8 cellular contexts compared by ENCODE assay signal in the genomic region with DNA sequence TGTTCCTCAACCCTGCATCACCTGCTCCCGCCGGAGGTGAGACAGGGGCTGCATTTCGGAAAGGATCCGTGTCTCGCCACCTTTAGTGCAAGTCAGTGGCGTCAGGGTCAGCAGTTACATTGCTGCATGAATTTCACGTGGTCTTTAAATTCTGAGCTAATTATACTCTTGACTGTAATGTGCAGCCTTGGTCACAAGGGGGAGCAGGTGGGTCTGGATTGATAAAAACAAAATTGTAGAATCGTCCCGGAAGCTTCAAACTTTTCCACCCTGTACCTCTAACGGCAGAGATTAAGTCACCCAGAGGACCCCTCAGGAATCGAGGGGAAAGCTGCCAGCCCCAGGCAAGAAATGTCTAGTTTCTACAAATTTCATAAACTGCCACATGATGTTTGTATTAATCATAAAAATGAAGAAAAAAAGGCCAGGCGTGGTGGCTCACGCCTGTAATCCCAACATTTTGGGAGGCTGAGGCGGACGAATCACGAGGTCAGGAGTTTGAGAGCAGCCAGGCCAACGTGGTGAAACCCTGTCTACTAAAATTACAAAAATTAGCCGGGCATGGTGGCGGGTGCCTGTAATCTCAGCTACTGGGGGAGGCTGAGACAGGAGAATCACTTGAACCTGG. TPM values are rescaled to one million over a fixed set of nuclear protein-coding genes. Genes with fewer than 3 reads are reported as not detected.
DNase-seq lines count a peak whose midpoint lies in the region; ATAC-seq and TF ChIP-seq lines count a peak whose summit lies in the region.

No MANE protein-coding gene starts in this region.

- H3K4me2 ChIP-seq in neural progenitor cell: no peak overlapping the region

- peaks cover 13% of the 10 kb centered on the region for H4K20me1 ChIP-seq in neural progenitor cell (ENCODE audit: low read depth)

- peaks cover 5% of the 10 kb centered on the region for H3K27me3 Mint-ChIP-seq in neural progenitor cell (ENCODE audit: insufficient read depth, low read depth)

- H3K4me1 Mint-ChIP-seq in neural progenitor cell: peaks cover 18% of the 10 kb centered on the region

- H3K79me2 ChIP-seq in neural progenitor cell (ENCODE audit: low read depth): no peaks in the 10 kb centered on the region

- H3K36me3 Mint-ChIP-seq in neural progenitor cell: peaks cover 22% of the 10 kb centered on the region

- H3K27ac Mint-ChIP-seq in neural progenitor cell: peak overlapping the region; percentile 64

- peaks cover 60% of the 10 kb centered on the region for H3K36me3 ChIP-seq in HUES48 (ENCODE audit: control insufficient read depth, insufficient read depth, low read length)
- H3K36me3 ChIP-seq in Peyer's patch: peaks cover 0 to 29% (median 0%) of the 10 kb centered on the region in 3 donors
- no peaks in the 10 kb centered on the region for H3K36me3 ChIP-seq in neural progenitor cell

- H3K4me3 ChIP-seq in HUES48 (ENCODE audit: low read depth, low read length): no peak overlapping the region
- no peak overlapping the region for H3K4me3 ChIP-seq in Peyer's patch
- H3K4me3 ChIP-seq in fibroblast of mammary gland (ENCODE audit: control insufficient read depth, low read depth, low read length): no peak overlapping the region
- H3K4me3 ChIP-seq in neural progenitor cell: no peak overlapping the region

- H3K9ac ChIP-seq in HUES48 (ENCODE audit: low read depth, low read length) (no peak overlapping the region), neural progenitor cell (no peak overlapping the region)

- H3K27me3 ChIP-seq in HUES48 (ENCODE audit: control insufficient read depth, insufficient read depth, low read length) (no peaks in the 10 kb centered on the region), Peyer's patch (no peaks in the 10 kb centered on the region), neural progenitor cell (no peaks in the 10 kb centered on the region)

- H3K9me3 Mint-ChIP-seq in neural progenitor cell: no peaks in the 10 kb centered on the region

- DNase-seq in COR-L47 (lab: John Stamatoyannopoulos, UW): peak; percentile 45
- DNase-seq in Peyer's patch: peak; percentile 59 to 93 (median 91)
- DNase-seq in activated T-cell treated with anti-CD3 and anti-CD28 coated beads, Interleukin-2, amount 50 U/mL, for 48 hours: peak; percentile 85 to 89
- peak; percentile 82 for DNase-seq in fibroblast of mammary gland (ENCODE audit: low read depth)
- DNase-seq in neural progenitor cell (ENCODE audit: low spot score): peak; percentile 75

- peaks cover 54% of the 10 kb centered on the region for H3F3A ChIP-seq in neural progenitor cell (ENCODE audit: low read depth)

- ATAC-seq in GM18873 (IDR thresholded peaks at IDR 0.05; ENCODE audit: low FRiP score, unreplicated experiment): no peak

- H3K27ac ChIP-seq in HUES48 (ENCODE audit: low read depth, low read length): peak overlapping the region; percentile 51
- H3K27ac ChIP-seq in Peyer's patch: peak overlapping the region in 3 of 4 donors; percentile 4 to 36 (median 14)
- no peak overlapping the region for H3K27ac ChIP-seq in neural progenitor cell
- H3K27ac ChIP-seq in temporal lobe (ENCODE audit: low read depth, low read length): peak overlapping the region; percentile 34

- H3K9me3 ChIP-seq in HUES48 (ENCODE audit: control insufficient read depth, insufficient read depth, low read length): no peaks in the 10 kb centered on the region
- H3K9me3 ChIP-seq in Peyer's patch: no peaks in the 10 kb centered on the region
- H3K9me3 ChIP-seq in neural progenitor cell (ENCODE audit: low read depth): no peaks in the 10 kb centered on the region

- no peak overlapping the region for H3K4me3 Mint-ChIP-seq in neural progenitor cell

- peaks cover 7% of the 10 kb centered on the region; the same call in 1 of the 2 replicates for H3K4me1 ChIP-seq in HUES48 (ENCODE audit: control insufficient read depth, insufficient read depth, low read length)
- H3K4me1 ChIP-seq in Peyer's patch: peaks cover 0 to 7% (median 0%) of the 10 kb centered on the region in 4 donors
- H3K4me1 ChIP-seq in neural progenitor cell: peaks cover 14% of the 10 kb centered on the region

- peak; percentile 81 to 96 (median 94) for TF ChIP-seq CTCF in Peyer's patch (IDR thresholded peaks at IDR 0.05)
- TF ChIP-seq CTCF in fibroblast of mammary gland (conservative IDR thresholded peaks at IDR 0.05; ENCODE audit: control insufficient read depth, insufficient read depth, low read depth, low read length): peak; percentile 83
- TF ChIP-seq CTCF in neural progenitor cell (IDR thresholded peaks at IDR 0.05): peak; percentile 82

- TF ChIP-seq POLR2A in Peyer's patch (IDR thresholded peaks at IDR 0.05): no peak

- H2AFZ ChIP-seq in neural progenitor cell (replicated peaks): no peak overlapping the region

RNA-seq across cellular contexts. Expression of a gene that starts 20.2 kb away (rescaled TPM):
- 10 to 100 TPM in 1 of 4 donors, 1 to 10 TPM in 3; 4.1 to 10.0 (median 5.5) TPM for total RNA-seq in Peyer's patch
- total RNA-seq in neural progenitor cell (ENCODE audit: low replicate concordance): 2.8 and 19.1 TPM in 2 replicates
- total RNA-seq in temporal lobe: 5.2 TPM

RNA-seq across cellular contexts. Expression of a gene that starts 45.5 kb away (rescaled TPM):
- total RNA-seq in Peyer's patch (100 to 1,000 TPM in 1 of 4 donors, 10 to 100 TPM in 3; 12.1 to 104 (median 35.8) TPM), neural progenitor cell (ENCODE audit: low replicate concordance) (3.4 and 16.0 TPM in 2 replicates), temporal lobe (2.2 TPM)
